In genomic region chr18:39037925-39038324, GRCh38 we compare ENCODE assay signal across 34 cellular contexts.
DNase-seq lines count a peak whose midpoint lies in the region; ATAC-seq and TF ChIP-seq lines count a peak whose summit lies in the region.
"Had no signal": no experiment of that assay in that cellular context is flagged by ENCODE, and none has a peak within 500 bp of the region (broad histone marks: within the 10 kb centered on the region; RNA-seq: fewer than 3 reads in every experiment).

No MANE protein-coding gene starts in this region.

- H2BK15ac ChIP-seq in mesenchymal stem cell (ENCODE audit: low read depth, poor library complexity, severe bottlenecking): no peak overlapping the region

- H2AFZ ChIP-seq in mesenchymal stem cell (ENCODE audit: low read depth, low read length): no peak overlapping the region

- no peak overlapping the region for H3K14ac ChIP-seq in mesenchymal stem cell (ENCODE audit: low read length in 2 of 2)

- no peak overlapping the region for H2BK120ac ChIP-seq in mesenchymal stem cell (ENCODE audit: low read depth, low read length)

- no peaks in the 10 kb centered on the region for H3K9me3 Mint-ChIP-seq in progenitor cell of endocrine pancreas (ENCODE audit: low read depth)
- H3K9me3 Mint-ChIP-seq: activated naive CD8-positive, alpha-beta T cell treated with anti-CD3 and anti-CD28 coated beads, Interleukin-2, amount 10 ng/mL, durations not matched to agents 7 days and 5 days; T-helper 1 cell treated with Interleukin-12 subunit alpha and Interleukin-12 subunit beta and Interleukin-4 antibody, amounts not matched to agents 30 μg/mL and 1 μg/mL, for 36 hours had no signal

- no CpG with 5 or more reads among the region's 2 CpGs for WGBS in mesenchymal stem cell

- DNase-seq in Caki2 (ENCODE audit: low read depth) (peak; percentile 63), LNCaP clone FGC (ENCODE audit: low read depth) (peak; percentile 64), NCI-H345 treated with DMSO at 0.1 percent for 48 hours (lab: John Stamatoyannopoulos, UW; ENCODE audit: unreplicated experiment) (peak; percentile 51), SHP77 treated with DMSO at 0.1 percent for 48 hours (lab: John Stamatoyannopoulos, UW) (peak; percentile 83), mesenchymal stem cell (no peak), progenitor cell of endocrine pancreas (ENCODE audit: low spot score, unreplicated experiment) (no peak)
- no peak for DNase-seq in stimulated activated CD4-positive, alpha-beta T cell treated with anti-CD3 and anti-CD28 coated beads, Interleukin-1b, Interleukin-23, amount 100 ng/mL, for 48 hours
- DNase-seq: activated B cell treated with CpG ODN at 0.5 μM for 24 hours; activated CD4-positive, alpha-beta T cell treated with anti-CD3 and anti-CD28 coated beads, Interleukin-2, amount 50 U/mL, for 1 hour; activated gamma-delta T cell treated with Interleukin-2 at 50 U/mL for 16 hours; activated naive CD8-positive, alpha-beta T cell treated with anti-CD3 and anti-CD28 coated beads, Interleukin-2, amount 10 ng/mL, durations not matched to agents 7 days and 5 days; activated T-cell treated with anti-CD3 and anti-CD28 coated beads, Interleukin-2, amount 50 U/mL, for 4 hours; aorta; CD4-positive, CD25-positive, alpha-beta regulatory T cell; effector CD4-positive, alpha-beta T cell; HCEC 1CT; immature natural killer cell; left lung; mesendoderm; MM.1S; NCI-H226; NK-92 treated with Interleukin-12 subunit alpha and Interleukin-12 subunit beta, amount 100 ng/mL, for 24 hours; PC-3; posterior cingulate gyrus; right lobe of liver; stimulated activated CD4-positive, alpha-beta T cell treated with anti-CD3 and anti-CD28 coated beads, Interleukin-12 subunit alpha, Interleukin-12 subunit beta, amount 100 ng/mL, for 4 hours; stimulated activated CD4-positive, alpha-beta T cell treated with anti-CD3 and anti-CD28 coated beads, Interleukin-4, amount 100 ng/mL, for 1 hour; tibial artery had no signal

- no peaks in the 10 kb centered on the region for H3K9me3 ChIP-seq in mesenchymal stem cell (ENCODE audit: control insufficient read depth, low read length)
- H3K9me3 ChIP-seq: A549, left lung, right lobe of liver, tibial artery, vagina had no signal

- no peaks in the 10 kb centered on the region for H3K79me1 ChIP-seq in mesenchymal stem cell (replicated peaks; ENCODE audit: low read length, poor library complexity, severe bottlenecking)

- no peak overlapping the region for H3K4ac ChIP-seq in mesenchymal stem cell (ENCODE audit: low read depth in 1 of 2, low read length in 2 of 2)

- no peak overlapping the region for H3K27ac Mint-ChIP-seq in progenitor cell of endocrine pancreas
- H3K27ac Mint-ChIP-seq: activated B cell treated with CpG ODN at 0.5 μM for 24 hours; activated naive CD8-positive, alpha-beta T cell treated with anti-CD3 and anti-CD28 coated beads, Interleukin-2, amount 10 ng/mL, durations not matched to agents 7 days and 5 days; CD4-positive, CD25-positive, alpha-beta regulatory T cell; immature natural killer cell; T-helper 1 cell treated with Interleukin-12 subunit alpha and Interleukin-12 subunit beta and Interleukin-4 antibody, amounts not matched to agents 30 μg/mL and 1 μg/mL, for 36 hours had no signal

- H3K23ac ChIP-seq in mesenchymal stem cell (ENCODE audit: low read length in 2 of 2): no peak overlapping the region

- no peak overlapping the region for H2AK5ac ChIP-seq in mesenchymal stem cell (ENCODE audit: low read length, severe bottlenecking)

- H3K9ac ChIP-seq in mesenchymal stem cell (ENCODE audit: low read length): no peak overlapping the region
- H3K9ac ChIP-seq: KMS-11 had no signal

- H3K4me3 ChIP-seq in LNCaP clone FGC (ENCODE audit: low read depth, low read length): no peak overlapping the region
- H3K4me3 ChIP-seq in mesenchymal stem cell (ENCODE audit: insufficient read depth in 1 of 2, low read depth in 1 of 2, low read length in 2 of 2): no peak overlapping the region
- H3K4me3 ChIP-seq: A549, left lung, right lobe of liver, tibial artery, vagina had no signal

- no peaks in the 10 kb centered on the region for H3K36me3 Mint-ChIP-seq in progenitor cell of endocrine pancreas (ENCODE audit: insufficient read depth)
- H3K36me3 Mint-ChIP-seq: activated naive CD8-positive, alpha-beta T cell treated with anti-CD3 and anti-CD28 coated beads, Interleukin-2, amount 10 ng/mL, durations not matched to agents 7 days and 5 days; CD4-positive, CD25-positive, alpha-beta regulatory T cell; immature natural killer cell had no signal

- H3K4me1 Mint-ChIP-seq in progenitor cell of endocrine pancreas (ENCODE audit: low read depth): peaks cover 2% of the 10 kb centered on the region
- H3K4me1 Mint-ChIP-seq: activated B cell treated with CpG ODN at 0.5 μM for 24 hours; activated naive CD8-positive, alpha-beta T cell treated with anti-CD3 and anti-CD28 coated beads, Interleukin-2, amount 10 ng/mL, durations not matched to agents 7 days and 5 days; CD4-positive, CD25-positive, alpha-beta regulatory T cell; immature natural killer cell had no signal

- no peak overlapping the region for H3K4me3 Mint-ChIP-seq in progenitor cell of endocrine pancreas (ENCODE audit: low read depth)
- H3K4me3 Mint-ChIP-seq: activated B cell treated with CpG ODN at 0.5 μM for 24 hours; activated naive CD8-positive, alpha-beta T cell treated with anti-CD3 and anti-CD28 coated beads, Interleukin-2, amount 10 ng/mL, durations not matched to agents 7 days and 5 days; activated T-cell treated with anti-CD3 and anti-CD28 coated beads, Interleukin-2, amount 50 U/mL, for 4 hours; CD4-positive, CD25-positive, alpha-beta regulatory T cell; immature natural killer cell; T-helper 1 cell treated with Interleukin-12 subunit alpha and Interleukin-12 subunit beta and Interleukin-4 antibody, amounts not matched to agents 30 μg/mL and 1 μg/mL, for 36 hours had no signal

- TF ChIP-seq CTCF in LNCaP clone FGC (IDR thresholded peaks at IDR 0.05; ENCODE audit: control insufficient read depth, extremely low read depth, insufficient read depth): no peak
- no peak for TF ChIP-seq CTCF in progenitor cell of endocrine pancreas (IDR thresholded peaks at IDR 0.05; ENCODE audit: unreplicated experiment)

- H4K8ac ChIP-seq in mesenchymal stem cell (ENCODE audit: low read length): no peak overlapping the region

- no peak overlapping the region for H4K91ac ChIP-seq in mesenchymal stem cell (ENCODE audit: low read length)

- no peak for TF ChIP-seq POLR2A in GM18505 (IDR thresholded peaks at IDR 0.05; ENCODE audit: borderline replicate concordance, extremely low read depth, insufficient read depth, insufficient read length)

- no peaks in the 10 kb centered on the region for H3K4me1 ChIP-seq in mesenchymal stem cell (ENCODE audit: control insufficient read depth, insufficient read depth, low read depth, low read length)
- H3K4me1 ChIP-seq: A549, left lung, tibial artery, vagina had no signal

- in situ Hi-C loops in Caki2 (cut with HindIII; ENCODE audit: low pct_unique_long_range_greater_than_20kb, low sequenced_read_pairs): no loop called here

- no peak overlapping the region for H3K18ac ChIP-seq in mesenchymal stem cell (ENCODE audit: low read depth in 1 of 2, low read length in 2 of 2)

- H3K4me2 ChIP-seq in mesenchymal stem cell (ENCODE audit: low read length, poor library complexity, severe bottlenecking): no peak overlapping the region
- H3K4me2 ChIP-seq: A549, KMS-11 had no signal

- no peak overlapping the region for H2BK12ac ChIP-seq in mesenchymal stem cell (ENCODE audit: low read length in 2 of 2)

- no peak for ATAC-seq in GM18505 (IDR thresholded peaks at IDR 0.05; ENCODE audit: unreplicated experiment)
- ATAC-seq: A549; activated T-cell treated with anti-CD3 and anti-CD28 coated beads, Interleukin-2, amount 50 U/mL, for 4 hours; left lung; PC-3; right lobe of liver; SK-N-SH treated with all-trans-retinoic acid at 6 μM for 48 hours had no signal

- no peaks in the 10 kb centered on the region for H3K36me3 ChIP-seq in mesenchymal stem cell (ENCODE audit: control insufficient read depth in 1 of 2, insufficient read depth in 2 of 2, low read depth in 1 of 2, low read length in 2 of 2)
- H3K36me3 ChIP-seq: left lung, right lobe of liver, tibial artery, vagina had no signal

- H3K27ac ChIP-seq in mesenchymal stem cell (ENCODE audit: low read length, poor library complexity, severe bottlenecking): no peak overlapping the region
- H3K27ac ChIP-seq: A549, KMS-11, left lung, right lobe of liver, tibial artery, vagina had no signal

- H3K27me3 ChIP-seq in mesenchymal stem cell (ENCODE audit: control insufficient read depth in 1 of 2, insufficient read depth in 1 of 2, low read length in 2 of 2): no peaks in the 10 kb centered on the region
- H3K27me3 ChIP-seq: left lung, right lobe of liver, tibial artery, vagina had no signal

- no peak overlapping the region for H2BK5ac ChIP-seq in mesenchymal stem cell (ENCODE audit: low read depth, low read length, poor library complexity, severe bottlenecking)

- H3K27me3 Mint-ChIP-seq in progenitor cell of endocrine pancreas: no peaks in the 10 kb centered on the region
- H3K27me3 Mint-ChIP-seq: activated B cell treated with CpG ODN at 0.5 μM for 24 hours; activated naive CD8-positive, alpha-beta T cell treated with anti-CD3 and anti-CD28 coated beads, Interleukin-2, amount 10 ng/mL, durations not matched to agents 7 days and 5 days; CD4-positive, CD25-positive, alpha-beta regulatory T cell had no signal

Comparison
In these comparisons a context has a peak if more than half of its experiments do, and no peak if none do; other contexts are left out.
1. DNase-seq: peak in Caki2 (single experiment), LNCaP clone FGC (single experiment), NCI-H345 treated with DMSO at 0.1 percent for 48 hours (single experiment) and SHP77 treated with DMSO at 0.1 percent for 48 hours (single experiment); none in mesenchymal stem cell (single experiment), progenitor cell of endocrine pancreas (single experiment) and stimulated activated CD4-positive, alpha-beta T cell treated with anti-CD3 and anti-CD28 coated beads, Interleukin-1b, Interleukin-23, amount 100 ng/mL, for 48 hours (single experiment).